In the genomic region with DNA sequence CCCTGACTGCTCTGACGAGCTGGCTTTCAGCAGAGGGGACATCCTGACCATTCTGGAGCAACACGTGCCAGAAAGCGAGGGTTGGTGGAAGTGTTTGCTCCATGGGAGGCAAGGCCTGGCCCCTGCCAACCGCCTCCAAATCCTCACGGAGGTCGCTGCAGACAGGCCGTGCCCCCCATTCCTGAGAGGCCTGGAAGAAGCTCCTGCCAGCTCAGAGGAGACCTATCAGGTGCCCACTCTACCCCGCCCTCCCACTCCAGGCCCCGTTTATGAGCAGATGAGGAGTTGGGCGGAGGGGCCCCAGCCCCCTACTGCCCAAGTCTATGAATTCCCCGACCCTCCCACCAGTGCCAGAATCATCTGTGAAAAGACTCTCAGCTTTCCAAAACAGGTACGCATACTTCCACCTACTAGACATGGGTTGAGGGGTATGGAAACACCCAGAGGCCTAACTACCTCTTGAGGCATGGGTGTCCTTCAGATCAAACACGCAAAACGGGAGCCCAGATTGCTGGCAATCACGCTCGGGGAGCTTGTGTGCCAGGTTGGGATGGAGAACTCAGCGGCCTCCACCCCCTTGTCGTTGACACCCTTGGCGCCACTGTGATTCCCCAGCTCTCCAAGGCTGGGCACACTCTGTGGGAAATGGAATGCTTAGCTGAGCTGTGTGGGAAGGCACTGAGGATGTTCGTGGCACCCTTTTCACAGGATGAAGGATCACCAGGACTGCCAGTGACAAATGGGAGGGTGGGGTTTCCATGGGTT, we compare ENCODE assay signal across 29 cellular contexts. TPM values are rescaled to one million over a fixed set of nuclear protein-coding genes. Genes with fewer than 3 reads are reported as not detected.
DNase-seq lines count a peak whose midpoint lies in the region; ATAC-seq, FAIRE-seq and TF ChIP-seq lines count a peak whose summit lies in the region.
"Had no signal": no experiment of that assay in that cellular context is flagged by ENCODE, and none has a peak within 500 bp of the region (broad histone marks: within the 10 kb centered on the region; RNA-seq: fewer than 3 reads in every experiment).

No MANE protein-coding gene starts in this region.

- WGBS in GM23248 (ENCODE audit: low coverage in 1 of 2, low lambda C conversion rate in 2 of 2, missing lambda C conversion rate in 2 of 2), 2 experiments: 90 to 91% methylated on average over 20 of the region's 20 CpGs

- H3K9me3 Mint-ChIP-seq in activated CD4-positive, alpha-beta T cell treated with anti-CD3 and anti-CD28 coated beads for 36 hours (ENCODE audit: low read depth): no peaks in the 10 kb centered on the region
- H3K9me3 Mint-ChIP-seq in astrocyte (ENCODE audit: unreplicated experiment): peaks cover 4% of the 10 kb centered on the region
- no peaks in the 10 kb centered on the region for H3K9me3 Mint-ChIP-seq in naive thymus-derived CD8-positive, alpha-beta T cell
- H3K9me3 Mint-ChIP-seq in T-helper 2 cell treated with Interferon-gamma antibody and Interleukin-4, amounts not matched to agents 5 μg/mL and 100 μg/mL, for 36 hours: no peaks in the 10 kb centered on the region
- H3K9me3 Mint-ChIP-seq: activated CD8-positive, alpha-beta T cell treated with anti-CD3 and anti-CD28 coated beads for 36 hours; activated naive CD8-positive, alpha-beta T cell treated with anti-CD3 and anti-CD28 coated beads, Interleukin-2, amount 10 ng/mL, durations not matched to agents 7 days and 5 days; CD4-positive, CD25-positive, alpha-beta regulatory T cell; GM23338; WTC11 had no signal

- H3K9me3 ChIP-seq in GM23248 (ENCODE audit: low read depth) (no peaks in the 10 kb centered on the region), astrocyte (ENCODE audit: insufficient read depth, low read depth, low read length) (no peaks in the 10 kb centered on the region)
- H3K9me3 ChIP-seq: stomach, tibial artery had no signal

- no peaks in the 10 kb centered on the region for H4K20me1 ChIP-seq in GM23248 (ENCODE audit: insufficient read depth)
- H4K20me1 ChIP-seq in astrocyte (ENCODE audit: insufficient read depth, low read length): no peaks in the 10 kb centered on the region

- no peaks in the 10 kb centered on the region for H3K36me3 ChIP-seq in GM23248 (ENCODE audit: low read depth)
- H3K36me3 ChIP-seq in astrocyte (ENCODE audit: insufficient read depth, low read length): no peaks in the 10 kb centered on the region
- H3K36me3 ChIP-seq: stomach, tibial artery had no signal

- H3F3A ChIP-seq in GM23248 (ENCODE audit: insufficient read depth): peaks cover 69% of the 10 kb centered on the region

- TF ChIP-seq CTCF in astrocyte (IDR thresholded peaks at IDR 0.05; ENCODE audit: insufficient read depth, low read depth, low read length): no peak

- CTCF ChIA-PET in activated CD4-positive, alpha-beta T cell treated with anti-CD3 and anti-CD28 coated beads for 36 hours (lab: Charles Lee): interaction anchor here (0.6 to 0.9 kb wide), 2 partner anchors 16 to 18 kb away, joined by 3 read pairs; no protein-coding TSS in a partner anchor

- H3K27ac Mint-ChIP-seq in activated CD4-positive, alpha-beta T cell treated with anti-CD3 and anti-CD28 coated beads for 36 hours: peak overlapping the region; percentile 72
- peak overlapping the region; percentile 14 for H3K27ac Mint-ChIP-seq in astrocyte (ENCODE audit: unreplicated experiment)
- H3K27ac Mint-ChIP-seq in naive thymus-derived CD8-positive, alpha-beta T cell: peak overlapping the region in 8 of 10 donors; percentile 10 to 92 (median 64)
- no peak overlapping the region for H3K27ac Mint-ChIP-seq in T-helper 2 cell treated with Interferon-gamma antibody and Interleukin-4, amounts not matched to agents 5 μg/mL and 100 μg/mL, for 36 hours
- H3K27ac Mint-ChIP-seq: GM23338, WTC11 had no signal

- H3K4me3 Mint-ChIP-seq in activated CD4-positive, alpha-beta T cell treated with anti-CD3 and anti-CD28 coated beads for 36 hours: no peak overlapping the region
- H3K4me3 Mint-ChIP-seq in astrocyte (ENCODE audit: unreplicated experiment): no peak overlapping the region
- H3K4me3 Mint-ChIP-seq in naive thymus-derived CD8-positive, alpha-beta T cell: peak overlapping the region in 3 of 10 donors; percentile 12 to 49 (median 22)
- no peak overlapping the region for H3K4me3 Mint-ChIP-seq in T-helper 2 cell treated with Interferon-gamma antibody and Interleukin-4, amounts not matched to agents 5 μg/mL and 100 μg/mL, for 36 hours
- H3K4me3 Mint-ChIP-seq: activated CD8-positive, alpha-beta T cell treated with anti-CD3 and anti-CD28 coated beads for 36 hours; activated naive CD8-positive, alpha-beta T cell treated with anti-CD3 and anti-CD28 coated beads, Interleukin-2, amount 10 ng/mL, durations not matched to agents 7 days and 5 days; GM23338; WTC11 had no signal

- in situ Hi-C loops in GM23248 (cut with MboI): no loop called here

- H3K79me2 ChIP-seq in GM23248 (ENCODE audit: insufficient read depth) (peaks cover 27% of the 10 kb centered on the region), astrocyte (ENCODE audit: insufficient read depth, low read length) (no peaks in the 10 kb centered on the region)

- H3K4me2 ChIP-seq in GM23248 (ENCODE audit: unreplicated experiment) (no peak overlapping the region), astrocyte (ENCODE audit: low read length) (no peak overlapping the region)
- H3K4me2 ChIP-seq: GM23338 had no signal

- H3K27me3 Mint-ChIP-seq in activated CD4-positive, alpha-beta T cell treated with anti-CD3 and anti-CD28 coated beads for 36 hours: no peaks in the 10 kb centered on the region
- H3K27me3 Mint-ChIP-seq in astrocyte (ENCODE audit: low read depth, unreplicated experiment): no peaks in the 10 kb centered on the region
- H3K27me3 Mint-ChIP-seq in naive thymus-derived CD8-positive, alpha-beta T cell: no peaks in the 10 kb centered on the region
- H3K27me3 Mint-ChIP-seq in T-helper 2 cell treated with Interferon-gamma antibody and Interleukin-4, amounts not matched to agents 5 μg/mL and 100 μg/mL, for 36 hours (ENCODE audit: low read depth): no peaks in the 10 kb centered on the region
- H3K27me3 Mint-ChIP-seq: activated CD8-positive, alpha-beta T cell treated with anti-CD3 and anti-CD28 coated beads for 36 hours; activated naive CD8-positive, alpha-beta T cell treated with anti-CD3 and anti-CD28 coated beads, Interleukin-2, amount 10 ng/mL, durations not matched to agents 7 days and 5 days; CD4-positive, CD25-positive, alpha-beta regulatory T cell had no signal

- H3K27me3 ChIP-seq in GM23248 (replicated peaks; ENCODE audit: insufficient read depth) (no peaks in the 10 kb centered on the region), astrocyte (ENCODE audit: insufficient read depth, low read length) (no peaks in the 10 kb centered on the region)
- H3K27me3 ChIP-seq: dorsolateral prefrontal cortex, stomach, tibial artery had no signal

- H3K4me3 ChIP-seq in GM23248 (no peak overlapping the region), astrocyte (ENCODE audit: insufficient read depth, low read depth, low read length) (no peak overlapping the region)
- H3K4me3 ChIP-seq: dorsolateral prefrontal cortex, GM23338, stomach, tibial artery had no signal

- no peak for DNase-seq in activated CD4-positive, alpha-beta T cell treated with anti-CD3 and anti-CD28 coated beads for 36 hours
- no peak for DNase-seq in activated CD4-positive, alpha-beta T cell treated with anti-CD3 and anti-CD28 coated beads, Interleukin-2, amount 50 U/mL, for 1 hour
- DNase-seq in GM23248 (no peak), astrocyte (ENCODE audit: low read depth) (no peak)
- no peak for DNase-seq in naive thymus-derived CD8-positive, alpha-beta T cell
- no peak for DNase-seq in T-helper 2 cell treated with Interferon-gamma antibody and Interleukin-4, amounts not matched to agents 5 μg/mL and 100 μg/mL, for 36 hours (ENCODE audit: low spot score)
- DNase-seq: activated CD8-positive, alpha-beta T cell treated with anti-CD3 and anti-CD28 coated beads for 36 hours; activated naive CD8-positive, alpha-beta T cell treated with anti-CD3 and anti-CD28 coated beads, Interleukin-2, amount 10 ng/mL, durations not matched to agents 7 days and 5 days; CD4-positive, CD25-positive, alpha-beta regulatory T cell; dorsolateral prefrontal cortex; kidney glomerular epithelial cell; mammary epithelial cell; NCI-H1436; NCI-H2107; NCI-H446 treated with DMSO at 0.1 percent for 48 hours; OCI-M1; retina; stimulated activated CD4-positive, alpha-beta T cell treated with anti-CD3 and anti-CD28 coated beads, Interleukin-4, amount 100 ng/mL, for 4 hours; stomach had no signal

- intact Hi-C loops in activated CD4-positive, alpha-beta T cell treated with anti-CD3 and anti-CD28 coated beads for 36 hours (cut with DNase I, micrococcal nuclease): no loop called here

- H3K4me1 Mint-ChIP-seq in activated CD4-positive, alpha-beta T cell treated with anti-CD3 and anti-CD28 coated beads for 36 hours: peaks cover 41% of the 10 kb centered on the region
- peaks cover 27% of the 10 kb centered on the region for H3K4me1 Mint-ChIP-seq in astrocyte (ENCODE audit: low read depth, unreplicated experiment)
- peaks cover 38 to 70% (median 64%) of the 10 kb centered on the region in 4 donors for H3K4me1 Mint-ChIP-seq in naive thymus-derived CD8-positive, alpha-beta T cell
- H3K4me1 Mint-ChIP-seq in T-helper 2 cell treated with Interferon-gamma antibody and Interleukin-4, amounts not matched to agents 5 μg/mL and 100 μg/mL, for 36 hours (ENCODE audit: low read depth): peaks cover 30% of the 10 kb centered on the region
- H3K4me1 Mint-ChIP-seq: GM23338, WTC11 had no signal

- H2AFZ ChIP-seq in GM23248: no peak overlapping the region
- H2AFZ ChIP-seq in astrocyte (ENCODE audit: low read depth, low read length): no peak overlapping the region
- H2AFZ ChIP-seq: GM23338 had no signal

- H3K9me2 ChIP-seq in GM23248 (ENCODE audit: insufficient read depth): no peaks in the 10 kb centered on the region

- POLR2A ChIA-PET in activated CD4-positive, alpha-beta T cell treated with anti-CD3 and anti-CD28 coated beads for 36 hours (lab: Charles Lee): no interaction called here
- POLR2A ChIA-PET in naive thymus-derived CD8-positive, alpha-beta T cell (lab: Charles Lee): interaction anchor here (0.7 to 1.7 kb wide), 3 partner anchors 15 to 42 kb away, joined by 3 to 4 read pairs (median 3); a partner anchor contains a TSS

- H3K27ac ChIP-seq in GM23248: peak overlapping the region; percentile 90
- no peak overlapping the region for H3K27ac ChIP-seq in astrocyte (ENCODE audit: low read depth, low read length)
- H3K27ac ChIP-seq: 22Rv1, dorsolateral prefrontal cortex, stomach, tibial artery had no signal

- no peak for ATAC-seq in activated CD4-positive, alpha-beta T cell treated with anti-CD3 and anti-CD28 coated beads for 36 hours
- ATAC-seq in naive thymus-derived CD8-positive, alpha-beta T cell: no peak
- ATAC-seq in GM19035 (IDR thresholded peaks at IDR 0.05; ENCODE audit: unreplicated experiment) (no peak), HG02885 (IDR thresholded peaks at IDR 0.05; ENCODE audit: poor library complexity, unreplicated experiment) (no peak)
- ATAC-seq: activated CD8-positive, alpha-beta T cell treated with anti-CD3 and anti-CD28 coated beads for 36 hours; GM23338; SK-N-SH treated with all-trans-retinoic acid at 6 μM for 48 hours; WTC11 had no signal

- no peak for FAIRE-seq in astrocyte (lab: Jason Lieb, UNC)
- FAIRE-seq: endothelial cell of umbilical vein had no signal

- peaks cover 66% of the 10 kb centered on the region for H3K4me1 ChIP-seq in GM23248 (ENCODE audit: insufficient read depth)
- H3K4me1 ChIP-seq in astrocyte (ENCODE audit: insufficient read depth, low read length): peaks cover 34% of the 10 kb centered on the region
- H3K4me1 ChIP-seq: tibial artery had no signal

- peaks cover 9% of the 10 kb centered on the region for H3K36me3 Mint-ChIP-seq in activated CD4-positive, alpha-beta T cell treated with anti-CD3 and anti-CD28 coated beads for 36 hours (ENCODE audit: low read depth)
- H3K36me3 Mint-ChIP-seq in astrocyte (ENCODE audit: low read depth, unreplicated experiment): no peaks in the 10 kb centered on the region
- peaks cover 0 to 34% (median 2%) of the 10 kb centered on the region in 3 donors for H3K36me3 Mint-ChIP-seq in naive thymus-derived CD8-positive, alpha-beta T cell
- H3K36me3 Mint-ChIP-seq in T-helper 2 cell treated with Interferon-gamma antibody and Interleukin-4, amounts not matched to agents 5 μg/mL and 100 μg/mL, for 36 hours (ENCODE audit: low read depth): peaks cover 25% of the 10 kb centered on the region
- H3K36me3 Mint-ChIP-seq: WTC11 had no signal

- H3K9ac ChIP-seq in GM23248 (no peak overlapping the region), astrocyte (ENCODE audit: low read length) (no peak overlapping the region)

RNA-seq across cellular contexts. Expression of a gene that starts 25.3 kb away (rescaled TPM):
- 1 to 10 TPM; 5.1 to 5.6 TPM for total RNA-seq in activated CD4-positive, alpha-beta T cell treated with anti-CD3 and anti-CD28 coated beads for 36 hours
- total RNA-seq in GM23248 (2014; rRNA removed; shearing (Covaris generic)): 11.4 and 19.2 TPM in 2 replicates
- polyA plus RNA-seq in GM23248 (2016; fragmentation: Nextera tagmentation; extraction: Ambion mirVana): 10.4 and 10.5 TPM in 2 replicates
- 2.3 and 2.5 TPM in 2 replicates for total RNA-seq in astrocyte
- total RNA-seq in naive thymus-derived CD8-positive, alpha-beta T cell: 10 to 100 TPM; 11.6 to 12.9 TPM
- polyA plus RNA-seq in naive thymus-derived CD8-positive, alpha-beta T cell: 10 to 100 TPM in 1 of 3 donors, 1 to 10 TPM in 2; 5.5 to 11.2 (median 7.1) TPM
- total RNA-seq: endothelial cell of umbilical vein, GM23338, HT-29, osteocyte had no signal
- polyA plus RNA-seq: endothelial cell of umbilical vein, GM23338, mammary epithelial cell had no signal

RNA-seq across cellular contexts. Expression of a gene that starts 31.0 kb away (rescaled TPM):
- 10 to 100 TPM; 68.5 to 80.8 TPM for total RNA-seq in activated CD4-positive, alpha-beta T cell treated with anti-CD3 and anti-CD28 coated beads for 36 hours
- total RNA-seq in GM23248 (2014; rRNA removed; shearing (Covaris generic)): 128 and 141 TPM in 2 replicates
- polyA plus RNA-seq in GM23248 (2016; fragmentation: Nextera tagmentation; extraction: Ambion mirVana): 257 and 270 TPM in 2 replicates
- 76.5 and 81.4 TPM in 2 replicates for total RNA-seq in astrocyte
- total RNA-seq in naive thymus-derived CD8-positive, alpha-beta T cell: 10 to 100 TPM; 65.1 to 69.0 TPM
- polyA plus RNA-seq in naive thymus-derived CD8-positive, alpha-beta T cell: 100 to 1,000 TPM; 121 to 147 (median 138) TPM

RNA-seq across cellular contexts. Expression of a gene that starts 44.9 kb away (rescaled TPM):
- 10 to 100 TPM; 62.0 to 84.2 TPM for total RNA-seq in activated CD4-positive, alpha-beta T cell treated with anti-CD3 and anti-CD28 coated beads for 36 hours
- 56.7 and 69.3 TPM in 2 replicates for total RNA-seq in GM23248 (2014; rRNA removed; shearing (Covaris generic))
- 41.7 and 42.1 TPM in 2 replicates for polyA plus RNA-seq in GM23248 (2016; fragmentation: Nextera tagmentation; extraction: Ambion mirVana)
- total RNA-seq in astrocyte: 28.5 and 30.3 TPM in 2 replicates
- 10 to 100 TPM; 43.7 to 52.8 TPM for total RNA-seq in naive thymus-derived CD8-positive, alpha-beta T cell
- polyA plus RNA-seq in naive thymus-derived CD8-positive, alpha-beta T cell: 10 to 100 TPM; 27.2 to 33.3 (median 27.7) TPM

RNA-seq across cellular contexts. Expression of a gene that starts 45.4 kb away (rescaled TPM):
- 100 to 1,000 TPM; 103 to 114 TPM for total RNA-seq in activated CD4-positive, alpha-beta T cell treated with anti-CD3 and anti-CD28 coated beads for 36 hours
- total RNA-seq in GM23248 (2014; rRNA removed; shearing (Covaris generic)): 69.8 and 70.8 TPM in 2 replicates
- polyA plus RNA-seq in GM23248 (2016; fragmentation: Nextera tagmentation; extraction: Ambion mirVana): 78.9 and 88.5 TPM in 2 replicates
- total RNA-seq in astrocyte: 10.4 and 14.8 TPM in 2 replicates
- total RNA-seq in naive thymus-derived CD8-positive, alpha-beta T cell: 1 to 10 TPM in 1 of 2 experiments, under 1 TPM in 1; 0.85 to 1.3 TPM
- polyA plus RNA-seq in naive thymus-derived CD8-positive, alpha-beta T cell: under 1 TPM; 0.19 to 0.50 (median 0.44) TPM
